ENCODE assay signal across 1 cellular context in genomic region chr2:223934870-223935269, GRCh38.
TF ChIP-seq lines count a peak whose summit lies in the region.

No MANE protein-coding gene starts in this region.

TF ChIP-seq in A549, 52 proteins besides CTCF, POLR2A, EP300 and RAD21 (continued from another document):
- TF ChIP-seq, protein P1, sequence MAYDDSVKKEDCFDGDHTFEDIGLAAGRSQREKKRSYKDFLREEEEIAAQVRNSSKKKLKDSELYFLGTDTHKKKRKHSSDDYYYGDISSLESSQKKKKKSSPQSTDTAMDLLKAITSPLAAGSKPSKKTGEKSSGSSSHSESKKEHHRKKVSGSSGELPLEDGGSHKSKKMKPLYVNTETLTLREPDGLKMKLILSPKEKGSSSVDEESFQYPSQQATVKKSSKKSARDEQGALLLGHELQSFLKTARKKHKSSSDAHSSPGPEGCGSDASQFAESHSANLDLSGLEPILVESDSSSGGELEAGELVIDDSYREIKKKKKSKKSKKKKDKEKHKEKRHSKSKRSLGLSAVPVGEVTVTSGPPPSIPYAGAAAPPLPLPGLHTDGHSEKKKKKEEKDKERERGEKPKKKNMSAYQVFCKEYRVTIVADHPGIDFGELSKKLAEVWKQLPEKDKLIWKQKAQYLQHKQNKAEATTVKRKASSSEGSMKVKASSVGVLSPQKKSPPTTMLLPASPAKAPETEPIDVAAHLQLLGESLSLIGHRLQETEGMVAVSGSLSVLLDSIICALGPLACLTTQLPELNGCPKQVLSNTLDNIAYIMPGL (CRISPR knock-in tag; IDR thresholded peaks at IDR 0.05; ENCODE audit: borderline replicate concordance), result no peak
- TF ChIP-seq ZSCAN20 (CRISPR knock-in tag; IDR thresholded peaks at IDR 0.05) (no peak), ZFP36 (IDR thresholded peaks at IDR 0.05; ENCODE audit: borderline replicate concordance, partially characterized antibody) (no peak), E2F6 (IDR thresholded peaks at IDR 0.05; ENCODE audit: borderline replicate concordance, low read depth) (no peak), RFX5 (IDR thresholded peaks at IDR 0.05) (no peak)
